In the genomic region with DNA sequence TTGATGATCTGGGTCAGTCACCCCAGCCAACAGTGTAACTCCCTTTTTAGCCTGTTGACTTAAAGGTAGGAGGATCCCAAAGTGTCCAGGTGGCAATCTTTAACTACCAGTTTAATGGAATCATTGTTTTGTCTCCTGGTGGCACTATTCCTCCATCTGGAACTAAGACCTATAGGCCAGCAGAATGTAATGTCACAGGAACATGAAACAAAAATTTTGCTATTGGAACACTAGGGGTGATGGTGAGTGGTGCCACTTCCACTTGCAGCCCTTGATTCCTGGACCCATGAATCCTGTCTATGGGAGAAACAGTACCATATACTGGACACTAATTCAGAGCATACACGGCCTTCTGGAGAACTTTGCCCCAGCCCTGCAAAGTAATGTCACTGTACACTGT, we compare ENCODE assay signal across 1 cellular context.
TF ChIP-seq lines count a peak whose summit lies in the region.

No MANE protein-coding gene starts in this region.

TF ChIP-seq in HCT116, 20 proteins besides CTCF, POLR2A, EP300 and RAD21:
- TF ChIP-seq EZH2phosphoT487 (IDR thresholded peaks at IDR 0.05; ENCODE audit: borderline replicate concordance) (no peak), CBX3 (IDR thresholded peaks at IDR 0.05; ENCODE audit: low read depth) (no peak), POLR2AphosphoS5 (IDR thresholded peaks at IDR 0.05; ENCODE audit: low read depth, low read length) (no peak), YY1 (IDR thresholded peaks at IDR 0.05; ENCODE audit: extremely low read depth, insufficient replicate concordance, low read depth, low read length) (no peak), SP1 (IDR thresholded peaks at IDR 0.05; ENCODE audit: low read depth) (no peak), ELF1 (IDR thresholded peaks at IDR 0.05; ENCODE audit: borderline replicate concordance, low read depth) (no peak), SRF (IDR thresholded peaks at IDR 0.05; ENCODE audit: low read depth) (no peak), TCF7L2 (IDR thresholded peaks at IDR 0.05; ENCODE audit: borderline replicate concordance, extremely low read depth, insufficient read depth, insufficient read length) (no peak)
- TF ChIP-seq, protein P1, sequence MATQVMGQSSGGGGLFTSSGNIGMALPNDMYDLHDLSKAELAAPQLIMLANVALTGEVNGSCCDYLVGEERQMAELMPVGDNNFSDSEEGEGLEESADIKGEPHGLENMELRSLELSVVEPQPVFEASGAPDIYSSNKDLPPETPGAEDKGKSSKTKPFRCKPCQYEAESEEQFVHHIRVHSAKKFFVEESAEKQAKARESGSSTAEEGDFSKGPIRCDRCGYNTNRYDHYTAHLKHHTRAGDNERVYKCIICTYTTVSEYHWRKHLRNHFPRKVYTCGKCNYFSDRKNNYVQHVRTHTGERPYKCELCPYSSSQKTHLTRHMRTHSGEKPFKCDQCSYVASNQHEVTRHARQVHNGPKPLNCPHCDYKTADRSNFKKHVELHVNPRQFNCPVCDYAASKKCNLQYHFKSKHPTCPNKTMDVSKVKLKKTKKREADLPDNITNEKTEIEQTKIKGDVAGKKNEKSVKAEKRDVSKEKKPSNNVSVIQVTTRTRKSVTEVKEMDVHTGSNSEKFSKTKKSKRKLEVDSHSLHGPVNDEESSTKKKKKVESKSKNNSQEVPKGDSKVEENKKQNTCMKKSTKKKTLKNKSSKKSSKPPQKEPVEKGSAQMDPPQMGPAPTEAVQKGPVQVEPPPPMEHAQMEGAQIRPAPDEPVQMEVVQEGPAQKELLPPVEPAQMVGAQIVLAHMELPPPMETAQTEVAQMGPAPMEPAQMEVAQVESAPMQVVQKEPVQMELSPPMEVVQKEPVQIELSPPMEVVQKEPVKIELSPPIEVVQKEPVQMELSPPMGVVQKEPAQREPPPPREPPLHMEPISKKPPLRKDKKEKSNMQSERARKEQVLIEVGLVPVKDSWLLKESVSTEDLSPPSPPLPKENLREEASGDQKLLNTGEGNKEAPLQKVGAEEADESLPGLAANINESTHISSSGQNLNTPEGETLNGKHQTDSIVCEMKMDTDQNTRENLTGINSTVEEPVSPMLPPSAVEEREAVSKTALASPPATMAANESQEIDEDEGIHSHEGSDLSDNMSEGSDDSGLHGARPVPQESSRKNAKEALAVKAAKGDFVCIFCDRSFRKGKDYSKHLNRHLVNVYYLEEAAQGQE (IDR thresholded peaks at IDR 0.05; ENCODE audit: low read depth) = no peak
